In genomic region chr12:2895511-2895910, GRCh38 we compare ENCODE assay signal across 22 cellular contexts. TPM values are rescaled to one million over a fixed set of nuclear protein-coding genes. Genes with fewer than 3 reads are reported as not detected.
DNase-seq lines count a peak whose midpoint lies in the region; ATAC-seq, FAIRE-seq and TF ChIP-seq lines count a peak whose summit lies in the region.
"Had no signal": no experiment of that assay in that cellular context is flagged by ENCODE, and none has a peak within 500 bp of the region (broad histone marks: within the 10 kb centered on the region; RNA-seq: fewer than 3 reads in every experiment).

No MANE protein-coding gene starts in this region.

- no peak overlapping the region for H2AFZ ChIP-seq in osteoblast (ENCODE audit: low read length)

- no peak for FAIRE-seq in bronchial epithelial cell (lab: Jason Lieb, UNC)

- H3K79me2 ChIP-seq in osteoblast (ENCODE audit: insufficient read depth, low read length), result peaks cover 93% of the 10 kb centered on the region

- H3K27ac ChIP-seq in osteoblast (ENCODE audit: low read depth, low read length), result peak overlapping the region; percentile 1
- H3K27ac ChIP-seq: BLaER1 treated with 17β-estradiol and CSF1 and Interleukin-3, amounts not matched to agents 10 nM and 100 nM; colonic mucosa; thyroid gland had no signal

- peak; percentile 57 for DNase-seq in ELR (ENCODE audit: low read depth)
- peak; percentile 74 for DNase-seq in bronchial epithelial cell (ENCODE audit: low read depth)
- no peak for DNase-seq in osteoblast (ENCODE audit: insufficient read length, low spot score, missing footprints)
- no peak for DNase-seq in amygdala (lab: John Stamatoyannopoulos, UW)
- DNase-seq in MV-4-11 (lab: John Stamatoyannopoulos, UW), result no peak
- DNase-seq: activated CD4-positive, alpha-beta memory T cell treated with anti-CD3 and anti-CD28 coated beads, Interleukin-2, amount 10 ng/mL, durations not matched to agents 7 days and 5 days; activated naive CD4-positive, alpha-beta T cell treated with anti-CD3 and anti-CD28 coated beads for 36 hours; activated T-cell treated with anti-CD3 and anti-CD28 coated beads, Interleukin-2, amount 50 U/mL, for 1 hour; colonic mucosa; GOT3; left cardiac atrium; MG63; NCI-H146; NCI-H2171 treated with DMSO at 0.1 percent for 48 hours; NCI-H69; SHP77 treated with DMSO at 0.1 percent for 48 hours; T-helper 17 cell; thyroid gland had no signal

- no peak for ATAC-seq in HG03378 (IDR thresholded peaks at IDR 0.05; ENCODE audit: unreplicated experiment)
- ATAC-seq: left cardiac atrium, T-helper 17 cell had no signal

- H3K4me3 ChIP-seq in bronchial epithelial cell (ENCODE audit: low read depth, low read length) (no peak overlapping the region), osteoblast (ENCODE audit: insufficient read depth, low read length) (no peak overlapping the region)
- H3K4me3 ChIP-seq: BLaER1 treated with 17β-estradiol and CSF1 and Interleukin-3, amounts not matched to agents 10 nM and 100 nM; colonic mucosa; MG63; right atrium auricular region; thyroid gland had no signal

- peaks cover 43% of the 10 kb centered on the region for H4K20me1 ChIP-seq in osteoblast (ENCODE audit: insufficient read depth, low read length)

- no peaks in the 10 kb centered on the region for H3K9me3 ChIP-seq in osteoblast (ENCODE audit: low read depth, low read length)
- H3K9me3 ChIP-seq: BLaER1 treated with 17β-estradiol and CSF1 and Interleukin-3, amounts not matched to agents 10 nM and 100 nM; colonic mucosa; MG63; right atrium auricular region; thyroid gland had no signal

- TF ChIP-seq CTCF in bronchial epithelial cell (IDR thresholded peaks at IDR 0.05; ENCODE audit: insufficient read depth, low read length, severe bottlenecking) (no peak), osteoblast (IDR thresholded peaks at IDR 0.05; ENCODE audit: extremely low read depth, low read depth, low read length) (no peak)

- no peaks in the 10 kb centered on the region for H3K27me3 ChIP-seq in bronchial epithelial cell (ENCODE audit: control insufficient read depth, insufficient read depth, low read length)
- no peaks in the 10 kb centered on the region for H3K27me3 ChIP-seq in osteoblast (ENCODE audit: insufficient read depth, low read length)
- H3K27me3 ChIP-seq: BLaER1 treated with 17β-estradiol and CSF1 and Interleukin-3, amounts not matched to agents 10 nM and 100 nM; colonic mucosa; MG63; right atrium auricular region; thyroid gland had no signal

- H3K4me2 ChIP-seq in osteoblast (ENCODE audit: insufficient read depth, low read length), result no peak overlapping the region
- H3K4me2 ChIP-seq: BLaER1 treated with 17β-estradiol and CSF1 and Interleukin-3, amounts not matched to agents 10 nM and 100 nM had no signal

- H3K4me1 ChIP-seq in osteoblast (ENCODE audit: insufficient read depth, low read length), result peaks cover 27% of the 10 kb centered on the region
- H3K4me1 ChIP-seq: colonic mucosa had no signal

- H3K36me3 ChIP-seq in bronchial epithelial cell (ENCODE audit: control insufficient read depth, insufficient read depth, low read length) (no peaks in the 10 kb centered on the region), osteoblast (ENCODE audit: insufficient read depth, low read length) (peaks cover 3% of the 10 kb centered on the region)
- H3K36me3 ChIP-seq: colonic mucosa, right atrium auricular region, thyroid gland had no signal

RNA-seq across cellular contexts. Expression of gene TULP3, which starts 4.8 kb away (rescaled TPM):
- total RNA-seq in bronchial epithelial cell, result 9.5 and 22.7 TPM in 2 replicates
- 39.8 and 43.4 TPM in 2 replicates for total RNA-seq in osteoblast

RNA-seq across cellular contexts. Expression of gene RHNO1, which starts 18.5 kb away (rescaled TPM):
- 16.3 and 22.8 TPM in 2 replicates for total RNA-seq in bronchial epithelial cell
- total RNA-seq in osteoblast, result 27.1 and 28.6 TPM in 2 replicates

RNA-seq across cellular contexts. Expression of gene FOXM1, which starts 18.5 kb away (rescaled TPM):
- total RNA-seq in bronchial epithelial cell (0.79 and 0.90 TPM in 2 replicates), osteoblast (3.3 and 4.7 TPM in 2 replicates)

RNA-seq across cellular contexts. Expression of gene TEX52, which starts 38.7 kb away (rescaled TPM):
- total RNA-seq in bronchial epithelial cell, result not detected in 2 replicates
- not detected in 2 replicates for total RNA-seq in osteoblast
- total RNA-seq: A673; activated naive CD4-positive, alpha-beta T cell treated with anti-CD3 and anti-CD28 coated beads for 36 hours; colonic mucosa; left cardiac atrium; right atrium auricular region; T-helper 17 cell; thyroid gland had no signal

Comparison
In these comparisons a context has a peak if more than half of its experiments do, and no peak if none do; other contexts are left out.
1. DNase-seq: peak in ELR (single experiment) and bronchial epithelial cell (single experiment); none in osteoblast (single experiment), amygdala (0 of 56) and MV-4-11 (single experiment).